Comparison of ENCODE assay signal across 1 cellular context in genomic region chr1:98054786-98055185, GRCh38.
TF ChIP-seq lines count a peak whose summit lies in the region.

No MANE protein-coding gene starts in this region.

TF ChIP-seq in SK-N-SH, 30 proteins besides CTCF, POLR2A, EP300 and RAD21 (continued from another document):
- no peak for TF ChIP-seq REST (IDR thresholded peaks at IDR 0.05; ENCODE audit: low read depth, low read length)
- no peak for TF ChIP-seq MXI1 (IDR thresholded peaks at IDR 0.05; ENCODE audit: low read depth, low read length)
- TF ChIP-seq POLR2AphosphoS5 (IDR thresholded peaks at IDR 0.05; ENCODE audit: low read depth, low read length), result no peak
- TF ChIP-seq TCF12 (IDR thresholded peaks at IDR 0.05), result no peak
- no peak for TF ChIP-seq NFIC (IDR thresholded peaks at IDR 0.05; ENCODE audit: borderline replicate concordance)
- no peak for TF ChIP-seq SIN3A (IDR thresholded peaks at IDR 0.05; ENCODE audit: borderline replicate concordance, low read depth, low read length)
- TF ChIP-seq TAF1 (IDR thresholded peaks at IDR 0.05; ENCODE audit: borderline replicate concordance, low read depth, low read length), result no peak
- TF ChIP-seq USF2 (IDR thresholded peaks at IDR 0.05; ENCODE audit: borderline replicate concordance, low read depth, low read length), result no peak
- no peak for TF ChIP-seq YY1 (IDR thresholded peaks at IDR 0.05; ENCODE audit: low read depth)
- TF ChIP-seq GABPA (IDR thresholded peaks at IDR 0.05; ENCODE audit: low read depth), result no peak
- TF ChIP-seq ZBTB33 (IDR thresholded peaks at IDR 0.05; ENCODE audit: borderline replicate concordance, low read depth), result no peak
TF ChIP-seq in SK-N-SH: peak in this region for 0.
